Comparison of ENCODE assay signal across 18 cellular contexts in genomic region chr17:61284174-61284573, GRCh38.
A peak's percentile ranks its signal among the peaks of the same experiment; 100 is the strongest.
DNase-seq lines count a peak whose midpoint lies in the region; ATAC-seq, FAIRE-seq and TF ChIP-seq lines count a peak whose summit lies in the region.
"Had no signal": no experiment of that assay in that cellular context is flagged by ENCODE, and none has a peak within 500 bp of the region (broad histone marks: within the 10 kb centered on the region; RNA-seq: fewer than 3 reads in every experiment).

No MANE protein-coding gene starts in this region.

- H3K36me3 ChIP-seq in BJ (ENCODE audit: control insufficient read depth, insufficient read depth, low read length): no peaks in the 10 kb centered on the region
- no peaks in the 10 kb centered on the region for H3K36me3 ChIP-seq in IMR-90 (ENCODE audit: control insufficient read depth, insufficient read depth, low read length)
- H3K36me3 ChIP-seq in K562 (ENCODE audit: control insufficient read depth, insufficient read depth, low read length): no peaks in the 10 kb centered on the region
- no peaks in the 10 kb centered on the region for H3K36me3 ChIP-seq in mesodermal cell (ENCODE audit: control insufficient read depth, insufficient read depth, low read length)
- H3K36me3 ChIP-seq in effector memory CD4-positive, alpha-beta T cell (ENCODE audit: control insufficient read depth, insufficient read depth, low read length): no peaks in the 10 kb centered on the region

- H2AK5ac ChIP-seq in IMR-90 (ENCODE audit: low read depth, low read length): peak overlapping the region; percentile 100

- H3K79me2 ChIP-seq in K562 (ENCODE audit: control insufficient read depth, insufficient read depth, low read length): no peaks in the 10 kb centered on the region

- H3K9me1 ChIP-seq in IMR-90 (ENCODE audit: insufficient read depth, low read length) (peaks cover 26% of the 10 kb centered on the region), K562 (ENCODE audit: control insufficient read depth, insufficient read depth, low read length) (no peaks in the 10 kb centered on the region)

- FAIRE-seq in K562 (lab: Jason Lieb, UNC): no peak
- FAIRE-seq: TTC549 had no signal

- CTCF ChIA-PET in BJ (lab: Yijun Ruan, JAX) (interaction anchor here (0.8 to 1.4 kb wide), 4 partner anchors 9 to 22 kb away, joined by 3 to 4 read pairs (median 3); no protein-coding TSS in a partner anchor), IMR-90 (lab: Yijun Ruan, JAX) (interaction anchor here (2.0 kb wide), 1 partner anchor 20 kb away, joined by 5 read pairs; no protein-coding TSS in a partner anchor), K562 (lab: Yijun Ruan, JAX; ENCODE audit: low intra/inter-chr PET ratio) (no interaction called here)

- H2BK15ac ChIP-seq in IMR-90 (ENCODE audit: low read depth, low read length): peak overlapping the region; percentile 95; the same call in 2 of the 3 replicates

- peak overlapping the region; percentile 99 for H3K4ac ChIP-seq in IMR-90 (ENCODE audit: low read depth, low read length)

- H3K4me3 ChIP-seq in BJ (ENCODE audit: low read depth, low read length): no peak overlapping the region
- H3K4me3 ChIP-seq in IMR-90 (ENCODE audit: insufficient read depth, low read depth, low read length): no peak overlapping the region
- no peak overlapping the region for H3K4me3 ChIP-seq in K562
- no peak overlapping the region for H3K4me3 ChIP-seq in mesodermal cell (ENCODE audit: extremely low read depth, insufficient read depth, low read length, poor library complexity, severe bottlenecking)
- H3K4me3 ChIP-seq in effector memory CD4-positive, alpha-beta T cell (ENCODE audit: insufficient read depth, low read depth, low read length, poor library complexity, severe bottlenecking): no peak overlapping the region

- TF ChIP-seq EP300 in K562 (IDR thresholded peaks at IDR 0.05; ENCODE audit: low read length): no peak

- H2BK20ac ChIP-seq in IMR-90 (ENCODE audit: low read depth, low read length): peak overlapping the region; percentile 98

- H3K14ac ChIP-seq in IMR-90 (replicated peaks; ENCODE audit: low read depth, low read length): peak overlapping the region; percentile 98

- TF ChIP-seq RAD21 in IMR-90 (IDR thresholded peaks at IDR 0.05; ENCODE audit: low read length): no peak
- TF ChIP-seq RAD21 in K562 (CRISPR knock-in tag; conservative IDR thresholded peaks at IDR 0.05 in 1 of 2, IDR thresholded peaks at IDR 0.05 in 1 of 2): no peak

- H3K4me1 ChIP-seq in IMR-90 (ENCODE audit: control insufficient read depth, insufficient read depth, low read length) (peaks cover 36% of the 10 kb centered on the region), K562 (replicated peaks in 1 of 2; ENCODE audit: control insufficient read depth in 2 of 2, insufficient read depth in 2 of 2, low read length in 2 of 2) (no peaks in the 10 kb centered on the region), mesodermal cell (ENCODE audit: control insufficient read depth, insufficient read depth, low read length, poor library complexity, severe bottlenecking) (peaks cover 25% of the 10 kb centered on the region)
- no peaks in the 10 kb centered on the region for H3K4me1 ChIP-seq in effector memory CD4-positive, alpha-beta T cell (ENCODE audit: control insufficient read depth, insufficient read depth, low read length, poor library complexity, severe bottlenecking)

- H4K8ac ChIP-seq in IMR-90 (ENCODE audit: low read depth in 2 of 2, low read length in 2 of 2): peak overlapping the region; percentile 80 to 95

- no TSS peak for BruUV-seq in IMR-90 (replicated peaks; lab: Mats Ljungman, UMichigan)
- BruUV-seq in K562 (replicated peaks; lab: Mats Ljungman, UMichigan): no TSS peak

- WGBS in IMR-90 (ENCODE audit: extremely low coverage in 2 of 2, insufficient read length in 1 of 2), 2 experiments: 58% methylated on average over 8 of the region's 10 CpGs; no CpG with 5 or more reads in 1 of the 2 experiments
- WGBS in K562 (ENCODE audit: insufficient coverage, low coverage, missing lambda C conversion rate): 11% methylated on average over 10 of the region's 10 CpGs
- WGBS in mesodermal cell (ENCODE audit: insufficient coverage in 2 of 2), 2 experiments: 82 to 95% methylated on average over 5 to 10 of the region's 10 CpGs

- H2BK5ac ChIP-seq in IMR-90 (ENCODE audit: low read depth, low read length, poor library complexity, severe bottlenecking): peak overlapping the region; percentile 92

- H3K27ac ChIP-seq in IMR-90 (ENCODE audit: insufficient read depth, low read length) (peak overlapping the region; percentile 62), K562 (ENCODE audit: extremely low read depth, low read depth, low read length) (no peak overlapping the region), mesodermal cell (ENCODE audit: low read depth, low read length, severe bottlenecking) (peak overlapping the region; percentile 63)
- H3K27ac ChIP-seq in effector memory CD4-positive, alpha-beta T cell (ENCODE audit: insufficient read depth, low read length, poor library complexity, severe bottlenecking): no peak overlapping the region
- H3K27ac ChIP-seq: C4-2B had no signal

- POLR2A ChIA-PET in BJ (lab: Charles Lee): no interaction called here
- POLR2A ChIA-PET in IMR-90 (lab: Charles Lee; ENCODE audit: unreplicated experiment): no interaction called here
- POLR2A ChIA-PET in K562 (lab: Yijun Ruan, JAX): no interaction called here

- H4K5ac ChIP-seq in IMR-90 (ENCODE audit: low read depth, low read length): peak overlapping the region; percentile 96

- H3K9me3 ChIP-seq in IMR-90 (ENCODE audit: control insufficient read depth, insufficient read depth, low read length) (no peaks in the 10 kb centered on the region), K562 (replicated peaks; ENCODE audit: control insufficient read depth, insufficient read depth, low read depth, low read length) (no peaks in the 10 kb centered on the region), mesodermal cell (ENCODE audit: control insufficient read depth, low read length) (no peaks in the 10 kb centered on the region)
- no peaks in the 10 kb centered on the region for H3K9me3 ChIP-seq in effector memory CD4-positive, alpha-beta T cell (ENCODE audit: control insufficient read depth, low read length)

- in situ Hi-C loops in IMR-90 (cut with MboI; ENCODE audit: low sequenced_read_pairs) (no loop called here), K562 (cut with MboI) (no loop called here)

- H3K27me3 ChIP-seq in BJ (ENCODE audit: control insufficient read depth, insufficient read depth, low read length): no peaks in the 10 kb centered on the region
- H3K27me3 ChIP-seq in IMR-90 (ENCODE audit: control insufficient read depth, insufficient read depth, low read length): no peaks in the 10 kb centered on the region
- peaks cover 7 to 9% of the 10 kb centered on the region in 2 experiments; a peak in 2 of 5 replicates for H3K27me3 ChIP-seq in K562 (ENCODE audit: control insufficient read depth in 2 of 2, insufficient read depth in 2 of 2, low read length in 2 of 2)
- no peaks in the 10 kb centered on the region for H3K27me3 ChIP-seq in effector memory CD4-positive, alpha-beta T cell (replicated peaks; ENCODE audit: control insufficient read depth, insufficient read depth, low read length, poor library complexity, severe bottlenecking)

- ATAC-seq in IMR-90 (ENCODE audit: low read depth) (peak; percentile 43), K562 (no peak), GM18517 (IDR thresholded peaks at IDR 0.05; ENCODE audit: unreplicated experiment) (no peak), HG03159 (IDR thresholded peaks at IDR 0.05; ENCODE audit: unreplicated experiment) (no peak)
- ATAC-seq: esophagus mucosa; stimulated activated naive B cell treated with anti-CD40 and anti-IgM and Interleukin-4, amounts not matched to agents 10 μg/mL and 1 μg/mL and 100 μg/mL, for 72 hours had no signal

- H3K23ac ChIP-seq in IMR-90 (ENCODE audit: low read depth, low read length): peak overlapping the region; percentile 94

- H2AFZ ChIP-seq in IMR-90 (replicated peaks; ENCODE audit: low read length, poor library complexity) (peak overlapping the region; percentile 75), K562 (ENCODE audit: low read depth, low read length) (no peak overlapping the region)

- H4K20me1 ChIP-seq in IMR-90 (ENCODE audit: insufficient read depth, low read length) (no peaks in the 10 kb centered on the region), K562 (replicated peaks; ENCODE audit: control insufficient read depth, insufficient read depth, low read length) (no peaks in the 10 kb centered on the region)

- intact Hi-C loops in IMR-90 (cut with micrococcal nuclease) (no loop called here), K562 (cut with micrococcal nuclease) (no loop called here)

- TF ChIP-seq CTCF in BJ (IDR thresholded peaks at IDR 0.05; ENCODE audit: insufficient read depth, low read depth, low read length): no peak
- TF ChIP-seq CTCF in IMR-90 (conservative IDR thresholded peaks at IDR 0.05; ENCODE audit: low read depth, low read length): no peak
- no peak for TF ChIP-seq CTCF in K562 (IDR thresholded peaks at IDR 0.05 in 2 of 3, conservative IDR thresholded peaks at IDR 0.05 in 1 of 3; ENCODE audit: insufficient read depth in 2 of 3, low read depth in 1 of 3, low read length in 3 of 3)

- DNase-seq in BJ (ENCODE audit: low read depth) (peak; percentile 64), IMR-90 (peak; percentile 93), K562 (ENCODE audit: extremely low read depth in 1 of 4, low spot score in 3 of 4) (no peak), LoVo (ENCODE audit: low spot score) (no peak)
- no peak for DNase-seq in effector memory CD4-positive, alpha-beta T cell
- DNase-seq: activated naive CD4-positive, alpha-beta T cell; GDM1; NCI-H146; NCI-H526; Right ventricle myocardium superior; stimulated activated CD4-positive, alpha-beta T cell treated with anti-CD3 and anti-CD28 coated beads, Interleukin-4, amount 100 ng/mL, for 24 hours; stimulated activated naive B cell treated with anti-CD40 and anti-IgM and Interleukin-4, amounts not matched to agents 10 μg/mL and 1 μg/mL and 100 μg/mL, for 72 hours had no signal

- peak overlapping the region; percentile 98 for H4K91ac ChIP-seq in IMR-90 (ENCODE audit: insufficient read depth, low read depth, low read length)

- peak overlapping the region; percentile 94 for H3K18ac ChIP-seq in IMR-90 (ENCODE audit: low read depth, low read length)

- H3K4me2 ChIP-seq in IMR-90 (ENCODE audit: low read depth, low read length) (no peak overlapping the region), K562 (ENCODE audit: insufficient read depth, low read length) (no peak overlapping the region)

- H3K9ac ChIP-seq in IMR-90 (ENCODE audit: low read depth, low read length): no peak overlapping the region
- no peak overlapping the region for H3K9ac ChIP-seq in K562 (ENCODE audit: insufficient read depth in 1 of 2, low read depth in 2 of 2, low read length in 2 of 2)

- dilution Hi-C loops in IMR-90 (cut with HindIII; ENCODE audit: low sequenced_read_pairs, unreplicated experiment): no loop called here

- peak overlapping the region; percentile 29 for H2AK9ac ChIP-seq in IMR-90 (replicated peaks; ENCODE audit: low read depth, low read length, poor library complexity)

- peak overlapping the region; percentile 98 for H2BK120ac ChIP-seq in IMR-90 (ENCODE audit: low read depth, low read length)

- H3K79me1 ChIP-seq in IMR-90 (ENCODE audit: low read depth in 1 of 2, low read length in 2 of 2): peaks cover 0 to 16% of the 10 kb centered on the region in 2 experiments; a peak in 2 of 4 replicates

- peak overlapping the region; percentile 70; the same call in 1 of the 2 replicates for H3K56ac ChIP-seq in IMR-90 (ENCODE audit: extremely low read depth, insufficient read depth, low read length)

- TF ChIP-seq POLR2A in IMR-90 (IDR thresholded peaks at IDR 0.05; ENCODE audit: low read depth, low read length): no peak
- no peak for TF ChIP-seq POLR2A in K562 (conservative IDR thresholded peaks at IDR 0.05)

Comparison
In these comparisons a context has a peak if more than half of its experiments do, and no peak if none do; other contexts are left out.
1. DNase-seq: peak in BJ (single experiment) and IMR-90 (single experiment); none in K562 (0 of 4), effector memory CD4-positive, alpha-beta T cell (0 of 3) and LoVo (single experiment).
2. H3K27ac ChIP-seq: peak in IMR-90 (single experiment) and mesodermal cell (single experiment); none in K562 (single experiment) and effector memory CD4-positive, alpha-beta T cell (single experiment).